ENCODE assay signal across 26 cellular contexts in genomic region chr10:114181971-114182370, GRCh38. TPM values are rescaled to one million over a fixed set of nuclear protein-coding genes. Genes with fewer than 3 reads are reported as not detected.
A peak's percentile ranks its signal among the peaks of the same experiment; 100 is the strongest.
DNase-seq lines count a peak whose midpoint lies in the region; ATAC-seq, FAIRE-seq and TF ChIP-seq lines count a peak whose summit lies in the region.
"Had no signal": no experiment of that assay in that cellular context is flagged by ENCODE, and none has a peak within 500 bp of the region (broad histone marks: within the 10 kb centered on the region; RNA-seq: fewer than 3 reads in every experiment).

No MANE protein-coding gene starts in this region.

- H3K79me2 ChIP-seq in hepatocyte, result no peaks in the 10 kb centered on the region

- peak; percentile 13 for FAIRE-seq in pancreas (lab: Jason Lieb, UNC)
- FAIRE-seq: A549, G401.6 had no signal

- H3K27me3 ChIP-seq in BE2C (no peaks in the 10 kb centered on the region), SJCRH30 (no peaks in the 10 kb centered on the region), hepatocyte (no peaks in the 10 kb centered on the region), pancreas (no peaks in the 10 kb centered on the region)
- H3K27me3 ChIP-seq: upper lobe of left lung had no signal

- no peaks in the 10 kb centered on the region for H4K20me1 ChIP-seq in hepatocyte (ENCODE audit: insufficient read depth, poor library complexity, severe bottlenecking)

- H3K4me1 Mint-ChIP-seq in activated CD4-positive, alpha-beta memory T cell treated with anti-CD3 and anti-CD28 coated beads, Interleukin-2, amount 10 ng/mL, durations not matched to agents 7 days and 5 days, result peaks cover 4% of the 10 kb centered on the region
- H3K4me1 Mint-ChIP-seq: activated naive CD4-positive, alpha-beta T cell treated with anti-CD3 and anti-CD28 coated beads, Interleukin-2, amount 50 U/mL, for 24 hours; CD14-positive monocyte had no signal

- H3K4me2 ChIP-seq in hepatocyte, result peak overlapping the region; percentile 32
- H3K4me2 ChIP-seq: A549 had no signal

- H3K27ac Mint-ChIP-seq in activated CD4-positive, alpha-beta memory T cell treated with anti-CD3 and anti-CD28 coated beads, Interleukin-2, amount 10 ng/mL, durations not matched to agents 7 days and 5 days, result no peak overlapping the region
- H3K27ac Mint-ChIP-seq: activated naive CD4-positive, alpha-beta T cell treated with anti-CD3 and anti-CD28 coated beads, Interleukin-2, amount 50 U/mL, for 24 hours; CD14-positive monocyte; T-helper 2 cell treated with Interferon-gamma antibody and Interleukin-4, amounts not matched to agents 5 μg/mL and 100 μg/mL, for 36 hours had no signal

- peak; percentile 81 to 94 (median 90) for ATAC-seq in pancreas
- ATAC-seq: A549; PC-3; stimulated activated naive CD8-positive, alpha-beta T cell treated with anti-CD3 and anti-CD28 coated beads, Interleukin-15, Interleukin-2, amounts not matched to agents 100 U/mL and 50 U/mL, for 24 hours had no signal

- H3K36me3 ChIP-seq in BE2C (no peaks in the 10 kb centered on the region), SJCRH30 (no peaks in the 10 kb centered on the region), hepatocyte (replicated peaks; ENCODE audit: insufficient read depth, low read depth) (no peaks in the 10 kb centered on the region), pancreas (no peaks in the 10 kb centered on the region)
- H3K36me3 ChIP-seq: upper lobe of left lung had no signal

- H3K9me3 Mint-ChIP-seq in activated CD4-positive, alpha-beta memory T cell treated with anti-CD3 and anti-CD28 coated beads, Interleukin-2, amount 10 ng/mL, durations not matched to agents 7 days and 5 days, result no peaks in the 10 kb centered on the region
- H3K9me3 Mint-ChIP-seq: activated naive CD4-positive, alpha-beta T cell treated with anti-CD3 and anti-CD28 coated beads, Interleukin-2, amount 50 U/mL, for 24 hours; T-helper 2 cell treated with Interferon-gamma antibody and Interleukin-4, amounts not matched to agents 5 μg/mL and 100 μg/mL, for 36 hours had no signal

- H3K9me2 ChIP-seq in hepatocyte (replicated peaks; ENCODE audit: insufficient read depth), result no peaks in the 10 kb centered on the region

- intact Hi-C loops in pancreas (cut with DNase I), result no loop called here

- H3K4me3 ChIP-seq in BE2C (ENCODE audit: low read depth, low read length), result 0 out of 2 replicates have a peak overlapping the region, but pooled peaks have one; percentile 6
- H3K4me3 ChIP-seq in SJCRH30, result no peak overlapping the region
- no peak overlapping the region for H3K4me3 ChIP-seq in hepatocyte
- peak overlapping the region in 2 of 4 donors; percentile 10 to 16 for H3K4me3 ChIP-seq in pancreas
- H3K4me3 ChIP-seq: A549, GM23248, upper lobe of left lung had no signal

- H2AFZ ChIP-seq in hepatocyte, result no peak overlapping the region
- H2AFZ ChIP-seq: GM23248 had no signal

- no peaks in the 10 kb centered on the region for H3K9me3 ChIP-seq in BE2C
- H3K9me3 ChIP-seq in SJCRH30 (replicated peaks), result 0 out of 2 replicates have a peak, but pooled peaks cover 2% of the 10 kb centered on the region
- H3K9me3 ChIP-seq in hepatocyte (ENCODE audit: low read depth), result no peaks in the 10 kb centered on the region
- H3K9me3 ChIP-seq in pancreas, result no peaks in the 10 kb centered on the region
- H3K9me3 ChIP-seq: A549, upper lobe of left lung had no signal

- peak overlapping the region; percentile 76 for H3K27ac ChIP-seq in SJCRH30
- H3K27ac ChIP-seq in hepatocyte, result peak overlapping the region; percentile 16
- H3K27ac ChIP-seq in pancreas, result peak overlapping the region in 3 of 4 donors; percentile 1 to 30 (median 28)
- H3K27ac ChIP-seq: A549, GM23248 had no signal

- CTCF ChIA-PET in activated CD4-positive, alpha-beta memory T cell treated with anti-CD3 and anti-CD28 coated beads, Interleukin-2, amount 10 ng/mL, durations not matched to agents 7 days and 5 days (lab: Charles Lee), result no interaction called here

- H3K27me3 Mint-ChIP-seq in activated CD4-positive, alpha-beta memory T cell treated with anti-CD3 and anti-CD28 coated beads, Interleukin-2, amount 10 ng/mL, durations not matched to agents 7 days and 5 days, result peaks cover 3% of the 10 kb centered on the region

- DNase-seq in BE2C (no peak), SJCRH30 (peak; percentile 82 to 93), hepatocyte (ENCODE audit: low spot score) (no peak), pancreas (peak; percentile 61 to 85 (median 78)), T-helper 2 cell (no peak), NCI-H1417 treated with DMSO at 0.1 percent for 48 hours (lab: John Stamatoyannopoulos, UW) (no peak)
- no peak for DNase-seq in activated effector memory CD4-positive, alpha-beta T cell treated with anti-CD3 and anti-CD28 coated beads, Interleukin-2, amount 50 U/mL, for 16 hours
- no peak for DNase-seq in activated CD4-positive, alpha-beta memory T cell treated with anti-CD3 and anti-CD28 coated beads, Interleukin-2, amount 10 ng/mL, durations not matched to agents 7 days and 5 days
- DNase-seq: activated CD4-positive, CD25-positive, alpha-beta regulatory T cell; activated CD8-positive, alpha-beta memory T cell treated with anti-CD3 and anti-CD28 coated beads for 24 hours; activated T-cell treated with anti-CD3 and anti-CD28 coated beads, Interleukin-2, amount 50 U/mL, for 48 hours; GM23248; hippocampal formation; NCI-H2171 treated with DMSO at 0.1 percent for 48 hours; NCI-H774; PC-3; stimulated activated CD4-positive, alpha-beta T cell treated with anti-CD3 and anti-CD28 coated beads, Interleukin-2, amount 100 ng/mL, for 24 hours; stimulated activated naive CD8-positive, alpha-beta T cell treated with anti-CD3 and anti-CD28 coated beads, Interleukin-15, Interleukin-2, amounts not matched to agents 100 U/mL and 50 U/mL, for 24 hours had no signal

- TF ChIP-seq CTCF in BE2C (IDR thresholded peaks at IDR 0.05; ENCODE audit: low read depth, low read length) (no peak), hepatocyte (IDR thresholded peaks at IDR 0.05; ENCODE audit: poor library complexity) (no peak), pancreas (IDR thresholded peaks at IDR 0.05) (no peak)

- POLR2A ChIA-PET in activated CD4-positive, alpha-beta memory T cell treated with anti-CD3 and anti-CD28 coated beads, Interleukin-2, amount 10 ng/mL, durations not matched to agents 7 days and 5 days (lab: Charles Lee), result no interaction called here

- H3K4me1 ChIP-seq in BE2C, result no peaks in the 10 kb centered on the region
- peaks cover 16% of the 10 kb centered on the region for H3K4me1 ChIP-seq in SJCRH30
- no peaks in the 10 kb centered on the region for H3K4me1 ChIP-seq in hepatocyte (ENCODE audit: insufficient read depth)
- peaks cover 0 to 8% (median 7%) of the 10 kb centered on the region in 3 donors for H3K4me1 ChIP-seq in pancreas
- H3K4me1 ChIP-seq: A549 had no signal

- H3K4me3 Mint-ChIP-seq in activated CD4-positive, alpha-beta memory T cell treated with anti-CD3 and anti-CD28 coated beads, Interleukin-2, amount 10 ng/mL, durations not matched to agents 7 days and 5 days, result no peak overlapping the region
- H3K4me3 Mint-ChIP-seq: activated naive CD4-positive, alpha-beta T cell treated with anti-CD3 and anti-CD28 coated beads, Interleukin-2, amount 50 U/mL, for 24 hours; CD14-positive monocyte; T-helper 2 cell treated with Interferon-gamma antibody and Interleukin-4, amounts not matched to agents 5 μg/mL and 100 μg/mL, for 36 hours had no signal

- no peaks in the 10 kb centered on the region for H3K36me3 Mint-ChIP-seq in activated CD4-positive, alpha-beta memory T cell treated with anti-CD3 and anti-CD28 coated beads, Interleukin-2, amount 10 ng/mL, durations not matched to agents 7 days and 5 days (ENCODE audit: low read depth)
- H3K36me3 Mint-ChIP-seq: activated naive CD4-positive, alpha-beta T cell treated with anti-CD3 and anti-CD28 coated beads, Interleukin-2, amount 50 U/mL, for 24 hours; CD14-positive monocyte had no signal

- 52% methylated on average over 5 of the region's 5 CpGs for WGBS in hepatocyte (ENCODE audit: low lambda C conversion rate, missing lambda C conversion rate)
- 6 to 9% methylated on average over 5 of the region's 5 CpGs for WGBS in pancreas, 2 donors

RNA-seq across cellular contexts. Expression of gene TDRD1, which starts 2.8 kb away (rescaled TPM):
- 6.3 TPM for polyA plus RNA-seq in BE2C (2012; ENCODE audit: insufficient read depth, insufficient read length, low read depth)
- 0.61 TPM in 2 replicates for total RNA-seq in SJCRH30 (2014; rRNA removed; shearing (Covaris generic))
- not detected in 2 replicates for total RNA-seq in hepatocyte
- not detected in 2 replicates for polyA plus RNA-seq in hepatocyte
- 1 to 10 TPM in 2 of 6 donors, under 1 TPM in 4; 0.34 to 1.8 (median 0.88) TPM for total RNA-seq in pancreas
- polyA plus RNA-seq in pancreas, result under 1 TPM; 0.08 to 0.26 TPM
- under 1 TPM; 0.35 to 0.40 TPM for total RNA-seq in activated CD4-positive, alpha-beta memory T cell treated with anti-CD3 and anti-CD28 coated beads, Interleukin-2, amount 10 ng/mL, durations not matched to agents 7 days and 5 days
- total RNA-seq: GM23248, kidney epithelial cell, PC-3, SK-MEL-5 had no signal
- polyA plus RNA-seq: A549, CD14-positive monocyte, GM23248 had no signal

RNA-seq across cellular contexts. Expression of gene CCDC186, which starts 8.0 kb away (rescaled TPM):
- 2.3 TPM for polyA plus RNA-seq in BE2C (2012; ENCODE audit: insufficient read depth, insufficient read length, low read depth)
- total RNA-seq in SJCRH30 (2014; rRNA removed; shearing (Covaris generic)), result 10.7 and 11.4 TPM in 2 replicates
- total RNA-seq in hepatocyte (30.1 and 32.4 TPM in 2 replicates), pancreas (10 to 100 TPM; 18.0 to 29.5 (median 23.6) TPM)
- polyA plus RNA-seq in hepatocyte (14.9 and 18.8 TPM in 2 replicates), pancreas (1 to 10 TPM; 5.1 to 9.4 TPM)
- total RNA-seq in activated CD4-positive, alpha-beta memory T cell treated with anti-CD3 and anti-CD28 coated beads, Interleukin-2, amount 10 ng/mL, durations not matched to agents 7 days and 5 days, result 10 to 100 TPM; 20.0 to 22.2 TPM

RNA-seq across cellular contexts. Expression of gene VWA2, which starts 57.1 kb away (rescaled TPM):
- 0.51 TPM for polyA plus RNA-seq in BE2C (2012; ENCODE audit: insufficient read depth, insufficient read length, low read depth)
- not detected in 2 replicates for total RNA-seq in SJCRH30 (2014; rRNA removed; shearing (Covaris generic))
- total RNA-seq in hepatocyte (10.8 and 12.3 TPM in 2 replicates), pancreas (1 to 10 TPM; 2.8 to 9.5 (median 5.6) TPM)
- polyA plus RNA-seq in hepatocyte (2.2 and 6.3 TPM in 2 replicates), pancreas (1 to 10 TPM; 1.4 to 1.6 TPM)
- not detected for total RNA-seq in activated CD4-positive, alpha-beta memory T cell treated with anti-CD3 and anti-CD28 coated beads, Interleukin-2, amount 10 ng/mL, durations not matched to agents 7 days and 5 days
- total RNA-seq: GM23248, PC-3, SK-MEL-5 had no signal
- polyA plus RNA-seq: A549, CD14-positive monocyte, GM23248 had no signal

Comparison
In these comparisons a context has a peak if more than half of its experiments do, and no peak if none do; other contexts are left out.
1. DNase-seq: peak in SJCRH30 (2 of 2) and pancreas (6 of 6); none in BE2C (single experiment), hepatocyte (single experiment), activated effector memory CD4-positive, alpha-beta T cell treated with anti-CD3 and anti-CD28 coated beads, Interleukin-2, amount 50 U/mL, for 16 hours (single experiment), T-helper 2 cell (0 of 5), NCI-H1417 treated with DMSO at 0.1 percent for 48 hours (single experiment) and activated CD4-positive, alpha-beta memory T cell treated with anti-CD3 and anti-CD28 coated beads, Interleukin-2, amount 10 ng/mL, durations not matched to agents 7 days and 5 days (single experiment).
2. H3K27ac ChIP-seq: peak in every context shown above with its lines; median percentile 76 in SJCRH30; 28 in pancreas; 16 in hepatocyte.